11 cellular contexts compared by ENCODE assay signal in genomic region chr1:222732216-222733159, GRCh38. TPM values are rescaled to one million over a fixed set of nuclear protein-coding genes. Genes with fewer than 3 reads are reported as not detected.
DNase-seq lines count a peak whose midpoint lies in the region; ATAC-seq, FAIRE-seq and TF ChIP-seq lines count a peak whose summit lies in the region.
"Had no signal": no experiment of that assay in that cellular context is flagged by ENCODE, and none has a peak within 500 bp of the region (broad histone marks: within the 10 kb centered on the region; RNA-seq: fewer than 3 reads in every experiment).

No MANE protein-coding gene starts in this region.

- peaks cover 42% of the 10 kb centered on the region for H3K36me3 Mint-ChIP-seq in endodermal cell (ENCODE audit: low read depth)

- ATAC-seq in GM19455 (IDR thresholded peaks at IDR 0.05; ENCODE audit: unreplicated experiment) (peak; percentile 98), HG03103 (IDR thresholded peaks at IDR 0.05; ENCODE audit: low read depth, unreplicated experiment) (peak; percentile 98)
- ATAC-seq: K562 had no signal

- TF ChIP-seq CTCF in GM10266 (IDR thresholded peaks at IDR 0.05; ENCODE audit: control insufficient read depth, insufficient read depth, low read depth, missing control alignments) = no peak
- no peak for TF ChIP-seq CTCF in endodermal cell (conservative IDR thresholded peaks at IDR 0.05)

- no peak overlapping the region for H3K4me3 ChIP-seq in endodermal cell (ENCODE audit: low read length)
- H3K4me3 ChIP-seq: K562 had no signal

- no peaks in the 10 kb centered on the region for H3K4me1 ChIP-seq in endodermal cell (ENCODE audit: control insufficient read depth, insufficient read depth, low read length)

- no peaks in the 10 kb centered on the region for H3K9me3 ChIP-seq in endodermal cell (ENCODE audit: control insufficient read depth, low read length)

- FAIRE-seq in TTC549 (lab: Jason Lieb, UNC) = peak; percentile 46
- FAIRE-seq: K562 had no signal

- H3K4me1 Mint-ChIP-seq in endodermal cell = peaks cover 5% of the 10 kb centered on the region

- WGBS in endodermal cell (ENCODE audit: insufficient coverage in 1 of 2, insufficient read length in 1 of 2), 2 experiments = 100% methylated on average over 2 of the region's 3 CpGs; no CpG with 5 or more reads in 1 of the 2 experiments

- no peaks in the 10 kb centered on the region for H3K27me3 Mint-ChIP-seq in endodermal cell (ENCODE audit: insufficient read depth)

- H3K27ac ChIP-seq in endodermal cell (ENCODE audit: low read depth, low read length) = no peak overlapping the region

- CTCF ChIA-PET in HEK293T (lab: Yijun Ruan, JAX) = no interaction called here

- no peaks in the 10 kb centered on the region for H3K9me3 Mint-ChIP-seq in endodermal cell

- no peaks in the 10 kb centered on the region for H3K27me3 ChIP-seq in endodermal cell (ENCODE audit: control insufficient read depth, insufficient read depth, low read length, poor library complexity, severe bottlenecking)

- H3K4me3 Mint-ChIP-seq in endodermal cell = no peak overlapping the region

- no peak overlapping the region for H3K27ac Mint-ChIP-seq in endodermal cell

- POLR2A ChIA-PET in HEK293T (lab: Yijun Ruan, JAX) = no interaction called here

- DNase-seq in GM10266 (ENCODE audit: extremely low spot score) (peak; percentile 43), NCI-H2081 treated with DMSO at 0.1 percent for 48 hours (lab: John Stamatoyannopoulos, UW) (no peak), NCI-H2029 treated with DMSO at 0.1 percent for 48 hours (lab: John Stamatoyannopoulos, UW) (no peak), endodermal cell (no peak), HEK293T (ENCODE audit: extremely low spot score) (no peak)
- DNase-seq: DMS153 had no signal

- H3K9ac ChIP-seq in endodermal cell (ENCODE audit: extremely low read depth, low read length, poor library complexity, severe bottlenecking) = no peak overlapping the region

- H3K36me3 ChIP-seq in endodermal cell (ENCODE audit: control insufficient read depth, insufficient read depth, low read length) = peaks cover 65% of the 10 kb centered on the region

TF ChIP-seq in HEK293T, 16 proteins besides CTCF, POLR2A, EP300 and RAD21:
- TF ChIP-seq SUZ12 (IDR thresholded peaks at IDR 0.05) = no peak
- TF ChIP-seq LEF1 (IDR thresholded peaks at IDR 0.05; ENCODE audit: borderline replicate concordance) = no peak
- TF ChIP-seq PKNOX1 (IDR thresholded peaks at IDR 0.05) = no peak
- TF ChIP-seq CTBP1 (IDR thresholded peaks at IDR 0.05; ENCODE audit: borderline replicate concordance) = no peak
- no peak for TF ChIP-seq SP1 (IDR thresholded peaks at IDR 0.05)
- TF ChIP-seq NFRKB (IDR thresholded peaks at IDR 0.05) = no peak
- no peak for TF ChIP-seq L3MBTL2 (conservative IDR thresholded peaks at IDR 0.05)
- no peak for TF ChIP-seq ARNT (IDR thresholded peaks at IDR 0.05)
- no peak for TF ChIP-seq TARDBP (IDR thresholded peaks at IDR 0.05)
- no peak for TF ChIP-seq ELF4 (IDR thresholded peaks at IDR 0.05)
- TF ChIP-seq ZNF384 (IDR thresholded peaks at IDR 0.05) = no peak
- TF ChIP-seq FOXA1 (IDR thresholded peaks at IDR 0.05) = no peak
- no peak for TF ChIP-seq FOXK2 (IDR thresholded peaks at IDR 0.05)

RNA-seq across cellular contexts. Expression of gene FAM177B, which starts 4.5 kb away (rescaled TPM):
- total RNA-seq in endodermal cell = not detected
- not detected for polyA plus RNA-seq in endodermal cell (2013, experiment 1 of 2)
- polyA plus RNA-seq in endodermal cell (2013, experiment 2 of 2) = not detected
- total RNA-seq: K562, kidney epithelial cell had no signal
- polyA plus RNA-seq: K562 had no signal

RNA-seq across cellular contexts. Expression of gene BROX, which starts 20.1 kb away (rescaled TPM):
- total RNA-seq in endodermal cell = 10 to 100 TPM; 22.8 to 26.3 TPM
- polyA plus RNA-seq in endodermal cell (2013, experiment 1 of 2) = 27.0 TPM
- 29.5 TPM for polyA plus RNA-seq in endodermal cell (2013, experiment 2 of 2)

RNA-seq across cellular contexts. Expression of gene AIDA, which starts 20.2 kb away (rescaled TPM):
- 100 to 1,000 TPM; 129 to 136 TPM for total RNA-seq in endodermal cell
- polyA plus RNA-seq in endodermal cell (2013, experiment 1 of 2) = 85.2 TPM
- polyA plus RNA-seq in endodermal cell (2013, experiment 2 of 2) = 90.1 TPM
